In genomic region chr2:58984731-58985130, GRCh38 we compare ENCODE assay signal across 14 cellular contexts.
"Had no signal": no experiment of that assay in that cellular context is flagged by ENCODE, and none has a peak within 500 bp of the region (broad histone marks: within the 10 kb centered on the region; RNA-seq: fewer than 3 reads in every experiment).

No MANE protein-coding gene starts in this region.

- ATAC-seq: body of pancreas, left lung, psoas muscle, right lobe of liver had no signal

- H3K4me1 ChIP-seq: body of pancreas, left lung, psoas muscle, right lobe of liver, spleen had no signal

- H3K4me3 Mint-ChIP-seq: dendritic cell treated with granulocyte-macrophage colony-stimulating factor and Interleukin-4, amounts not matched to agents 40 ng/mL and 50 ng/mL, for 4 days; nephron progenitor cell had no signal

- H3K4me3 ChIP-seq: body of pancreas, left lung, psoas muscle, right lobe of liver, spleen had no signal

- H3K9me3 Mint-ChIP-seq: dendritic cell treated with granulocyte-macrophage colony-stimulating factor and Interleukin-4, amounts not matched to agents 40 ng/mL and 50 ng/mL, for 4 days; nephron progenitor cell had no signal

- H3K36me3 ChIP-seq: left lung, right lobe of liver, spleen had no signal

- DNase-seq: activated CD4-positive, alpha-beta T cell treated with anti-CD3 and anti-CD28 coated beads, Interleukin-2, amount 50 U/mL, for 1 hour; activated gamma-delta T cell treated with Interleukin-2 at 50 U/mL for 16 hours; activated T-cell treated with anti-CD3 and anti-CD28 coated beads, Interleukin-2, amount 50 U/mL, for 48 hours; body of pancreas; left lung; mesendoderm; nephron progenitor cell; psoas muscle; right lobe of liver; spleen; stimulated activated CD4-positive, alpha-beta T cell treated with anti-CD3 and anti-CD28 coated beads, Interleukin-2, amount 100 ng/mL, for 24 hours; stimulated activated naive CD4-positive, alpha-beta T cell treated with Interleukin-2 at 50 U/mL for 16 hours had no signal

- H3K27ac Mint-ChIP-seq: dendritic cell treated with granulocyte-macrophage colony-stimulating factor and Interleukin-4, amounts not matched to agents 40 ng/mL and 50 ng/mL, for 4 days; nephron progenitor cell had no signal

- FAIRE-seq: keratinocyte had no signal

- H3K27me3 ChIP-seq: body of pancreas, left lung, right lobe of liver, spleen had no signal

- H3K9me3 ChIP-seq: body of pancreas, left lung, psoas muscle, right lobe of liver, spleen had no signal

- H3K27ac ChIP-seq: body of pancreas, left lung, psoas muscle, right lobe of liver, spleen had no signal

- H3K4me1 Mint-ChIP-seq: nephron progenitor cell had no signal

- H3K27me3 Mint-ChIP-seq: dendritic cell treated with granulocyte-macrophage colony-stimulating factor and Interleukin-4, amounts not matched to agents 40 ng/mL and 50 ng/mL, for 4 days had no signal
